ENCODE assay signal across 31 cellular contexts in genomic region chr2:239454507-239454906, GRCh38.
"Had no signal": no experiment of that assay in that cellular context is flagged by ENCODE, and none has a peak within 500 bp of the region (broad histone marks: within the 10 kb centered on the region; RNA-seq: fewer than 3 reads in every experiment).

No MANE protein-coding gene starts in this region.

- DNase-seq: Kasumi-1, MG63, NCI-H1048, NCI-H1092 treated with DMSO at 0.1 percent for 48 hours, NCI-H1105 treated with DMSO at 0.1 percent for 48 hours, NCI-H1417, NCI-H1436, NCI-H146, NCI-H1694, NCI-H187, NCI-H1930, NCI-H2029 treated with DMSO at 0.1 percent for 48 hours, NCI-H2081 treated with DMSO at 0.1 percent for 48 hours, NCI-H2107, NCI-H2171, NCI-H226, NCI-H446 treated with DMSO at 0.1 percent for 48 hours, NCI-H510A, NCI-H524, NCI-H526, NCI-H69, NCI-H748 treated with DMSO at 0.1 percent for 48 hours, NCI-H82, Peyer's patch, Right ventricle myocardium superior, RPMI8226, SIG-M5, SJCRH30 had no signal

- H3K27me3 ChIP-seq: MG63, Peyer's patch, SJCRH30 had no signal

- H3K4me3 ChIP-seq: MG63, Peyer's patch, SJCRH30, SK-N-MC had no signal

- H3K9me3 ChIP-seq: MG63, Peyer's patch had no signal

- ATAC-seq: SK-N-SH treated with all-trans-retinoic acid at 6 μM for 48 hours, T-cell had no signal

- H3K27ac ChIP-seq: Peyer's patch, SJCRH30, SK-N-MC had no signal

- H3K4me1 ChIP-seq: Peyer's patch, SJCRH30 had no signal

- H3K36me3 ChIP-seq: MG63, Peyer's patch, SJCRH30 had no signal
